Comparison of ENCODE assay signal across 22 cellular contexts in the genomic region with DNA sequence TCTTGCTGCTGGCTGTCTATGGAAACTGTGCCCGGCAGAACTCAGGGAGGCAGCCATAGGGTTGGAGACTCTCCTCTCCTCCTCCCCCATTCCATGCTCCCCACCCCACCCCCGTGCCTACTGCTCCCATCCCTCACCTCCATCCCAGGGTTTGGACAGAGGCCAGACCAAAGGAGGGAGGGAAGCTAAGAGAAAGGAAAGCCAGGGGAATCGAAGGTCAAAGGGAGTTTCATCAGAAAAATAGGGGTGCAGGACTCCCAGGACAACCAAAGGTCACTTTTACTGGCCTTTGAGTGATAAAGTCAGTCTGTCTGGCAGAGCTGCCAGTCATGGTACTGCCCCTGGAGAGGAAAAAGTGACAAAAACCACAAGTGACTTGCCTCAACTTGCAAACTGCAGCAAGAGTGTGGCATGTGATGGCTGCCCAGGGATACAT.
DNase-seq lines count a peak whose midpoint lies in the region; ATAC-seq and TF ChIP-seq lines count a peak whose summit lies in the region.
"Had no signal": no experiment of that assay in that cellular context is flagged by ENCODE, and none has a peak within 500 bp of the region (broad histone marks: within the 10 kb centered on the region; RNA-seq: fewer than 3 reads in every experiment).

No MANE protein-coding gene starts in this region.

- TF ChIP-seq CTCF in right atrium auricular region (IDR thresholded peaks at IDR 0.05) (no peak), coronary artery (IDR thresholded peaks at IDR 0.05) (no peak), neural crest cell (conservative IDR thresholded peaks at IDR 0.05) (no peak)

- peaks cover 7% of the 10 kb centered on the region for H3K4me1 Mint-ChIP-seq in neural crest cell
- H3K4me1 Mint-ChIP-seq: CD4-positive, CD25-positive, alpha-beta regulatory T cell had no signal

- H3K27me3 ChIP-seq in right atrium auricular region (no peaks in the 10 kb centered on the region), aorta (ENCODE audit: control insufficient read depth in 1 of 2, insufficient read depth in 2 of 2, low read length in 1 of 2) (no peaks in the 10 kb centered on the region)

- H3K27me3 Mint-ChIP-seq in neural crest cell (ENCODE audit: low read depth), result no peaks in the 10 kb centered on the region
- H3K27me3 Mint-ChIP-seq: type B pancreatic cell had no signal

- no peak overlapping the region for H3K4me3 Mint-ChIP-seq in neural crest cell
- H3K4me3 Mint-ChIP-seq: activated naive CD8-positive, alpha-beta T cell; activated T-helper 1 cell treated with anti-CD3 and anti-CD28 coated beads, Interleukin-12 subunit alpha, Interleukin-12 subunit beta, Interleukin-2, Interleukin-4 antibody, amounts not matched to agents 30 ng/mL and 10 ng/mL and 1 ng/mL, durations not matched to agents 14 hours and 24 hours and 36 hours; CD4-positive, CD25-positive, alpha-beta regulatory T cell; type B pancreatic cell had no signal

- ATAC-seq in aorta (ENCODE audit: low FRiP score) (no peak), HG03108 (IDR thresholded peaks at IDR 0.05; ENCODE audit: unreplicated experiment) (no peak), HG03139 (IDR thresholded peaks at IDR 0.05; ENCODE audit: unreplicated experiment) (no peak)
- ATAC-seq: HCT116; stimulated activated naive CD8-positive, alpha-beta T cell treated with anti-CD3 and anti-CD28 coated beads, Interleukin-15, Interleukin-2, amounts not matched to agents 100 U/mL and 50 U/mL, for 24 hours had no signal

- peaks cover 4% of the 10 kb centered on the region for H3K36me3 Mint-ChIP-seq in neural crest cell (ENCODE audit: low read depth)
- H3K36me3 Mint-ChIP-seq: activated naive CD8-positive, alpha-beta T cell; CD4-positive, CD25-positive, alpha-beta regulatory T cell; type B pancreatic cell had no signal

- H3K36me3 ChIP-seq in right atrium auricular region (no peaks in the 10 kb centered on the region), aorta (ENCODE audit: control insufficient read depth in 1 of 2, insufficient read depth in 2 of 2, low read length in 1 of 2) (no peaks in the 10 kb centered on the region)

- H3K4me3 ChIP-seq in right atrium auricular region (no peak overlapping the region), coronary artery (peak overlapping the region; percentile 49), aorta (ENCODE audit: low read length in 2 of 2) (no peak overlapping the region)

- H3K9me3 Mint-ChIP-seq in neural crest cell, result no peaks in the 10 kb centered on the region
- H3K9me3 Mint-ChIP-seq: activated T-helper 1 cell treated with anti-CD3 and anti-CD28 coated beads, Interleukin-12 subunit alpha, Interleukin-12 subunit beta, Interleukin-2, Interleukin-4 antibody, amounts not matched to agents 30 ng/mL and 10 ng/mL and 1 ng/mL, durations not matched to agents 14 hours and 24 hours and 36 hours had no signal

- H3K4me1 ChIP-seq in right atrium auricular region, result peaks cover 0 to 61% of the 10 kb centered on the region in 2 donors
- H3K4me1 ChIP-seq in aorta (ENCODE audit: control insufficient read depth in 1 of 2, insufficient read depth in 2 of 2, low read length in 2 of 2), result peaks cover 5 to 13% of the 10 kb centered on the region in 2 donors

- H3K27ac ChIP-seq in right atrium auricular region (peak overlapping the region; percentile 55 to 59), coronary artery (peak overlapping the region; percentile 43 to 77), aorta (ENCODE audit: low read depth in 1 of 2, low read length in 2 of 2) (peak overlapping the region; percentile 87 to 96)
- H3K27ac ChIP-seq: dorsolateral prefrontal cortex had no signal

- intact Hi-C loops in cardiac septum (cut with DNase I) (loop anchor here (5.0 kb wide), 1 partner anchor 102 kb away; no protein-coding TSS in a partner anchor), aorta (cut with DNase I) (loop anchor here in 1 of 2 donors (5.0 kb wide), 1 partner anchor 438 kb away; a partner anchor contains a TSS)

- WGBS in aorta, 2 donors, result 20 to 21% methylated on average over 2 to 3 of the region's 3 CpGs

- H3K9me3 ChIP-seq in right atrium auricular region (no peaks in the 10 kb centered on the region), aorta (ENCODE audit: control insufficient read depth, low read length) (no peaks in the 10 kb centered on the region)

- H3K27ac Mint-ChIP-seq in neural crest cell (ENCODE audit: unreplicated experiment), result peak overlapping the region; percentile 69
- H3K27ac Mint-ChIP-seq: activated naive CD8-positive, alpha-beta T cell; activated T-helper 1 cell treated with anti-CD3 and anti-CD28 coated beads, Interleukin-12 subunit alpha, Interleukin-12 subunit beta, Interleukin-2, Interleukin-4 antibody, amounts not matched to agents 30 ng/mL and 10 ng/mL and 1 ng/mL, durations not matched to agents 14 hours and 24 hours and 36 hours; CD4-positive, CD25-positive, alpha-beta regulatory T cell had no signal

- no peak for DNase-seq in right atrium auricular region (ENCODE audit: low spot score)
- no peak for DNase-seq in cardiac septum (ENCODE audit: low spot score)
- DNase-seq in coronary artery (ENCODE audit: low spot score), result no peak
- no peak for DNase-seq in neural crest cell (ENCODE audit: low read depth, low spot score)
- DNase-seq in aorta, result no peak
- no peak for DNase-seq in NCI-H510A (lab: John Stamatoyannopoulos, UW)
- DNase-seq: activated CD4-positive, alpha-beta T cell treated with anti-CD3 and anti-CD28 coated beads for 1 hour; CD4-positive, CD25-positive, alpha-beta regulatory T cell; dorsolateral prefrontal cortex; erythroblast; MV-4-11; NCI-H2081 treated with DMSO at 0.1 percent for 48 hours; NCI-H510A treated with DMSO at 0.1 percent for 48 hours; RPMI8226; stimulated activated CD4-positive, alpha-beta T cell treated with anti-CD3 and anti-CD28 coated beads, Interleukin-2, amount 100 ng/mL, for 24 hours; stimulated activated naive CD8-positive, alpha-beta T cell treated with anti-CD3 and anti-CD28 coated beads, Interleukin-15, Interleukin-2, amounts not matched to agents 100 U/mL and 50 U/mL, for 24 hours had no signal
